In the genomic region with DNA sequence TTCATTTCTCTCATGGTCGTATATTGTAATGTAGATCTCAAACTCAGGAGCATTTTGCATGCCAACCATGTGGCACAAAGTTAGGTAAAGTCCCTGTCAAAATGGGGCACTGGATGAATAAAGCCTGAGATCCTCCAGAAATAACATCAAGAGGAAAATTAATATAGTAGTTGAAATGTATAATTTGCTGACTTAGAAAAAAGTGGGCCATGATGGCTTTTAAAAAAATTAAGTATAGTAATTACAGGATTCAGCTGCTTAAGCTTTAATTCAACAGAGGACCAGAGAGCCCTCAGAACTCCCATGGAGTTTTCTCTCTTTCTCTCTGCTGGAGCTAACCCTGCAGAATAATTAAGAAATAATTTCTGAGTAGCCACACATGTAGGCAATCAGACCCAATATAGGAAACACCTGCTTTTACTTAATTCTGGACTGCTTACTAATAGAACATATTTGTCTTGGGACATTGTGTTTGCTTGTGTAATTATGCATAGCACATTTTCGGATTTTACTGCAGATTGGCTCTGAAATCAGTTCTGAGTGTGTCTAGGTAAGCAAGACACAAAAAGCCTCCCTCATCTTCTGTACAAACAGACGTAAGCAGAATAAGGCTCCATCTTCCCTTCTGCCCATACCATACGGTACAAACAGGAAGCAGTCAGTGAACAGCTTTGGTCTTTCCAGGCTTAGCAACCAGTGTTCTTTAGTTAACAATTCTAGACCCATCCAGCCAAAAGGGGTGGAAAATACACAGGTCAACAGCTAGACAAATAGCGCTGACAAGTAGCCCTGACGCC, we compare ENCODE assay signal across 24 cellular contexts. TPM values are rescaled to one million over a fixed set of nuclear protein-coding genes. Genes with fewer than 3 reads are reported as not detected.
DNase-seq lines count a peak whose midpoint lies in the region; ATAC-seq lines count a peak whose summit lies in the region.
"Had no signal": no experiment of that assay in that cellular context is flagged by ENCODE, and none has a peak within 500 bp of the region (broad histone marks: within the 10 kb centered on the region; RNA-seq: fewer than 3 reads in every experiment).

No MANE protein-coding gene starts in this region.

- H3K9me3 ChIP-seq in right cardiac atrium (ENCODE audit: control insufficient read depth, low read length), result no peaks in the 10 kb centered on the region
- H3K9me3 ChIP-seq: adrenal gland, colonic mucosa, suprapubic skin, uterus had no signal

- H3K4me3 ChIP-seq in right cardiac atrium (ENCODE audit: low read length), result no peak overlapping the region
- H3K4me3 ChIP-seq: adrenal gland, colonic mucosa, suprapubic skin, uterus had no signal

- intact Hi-C loops in right cardiac atrium (cut with DNase I), result no loop called here

- no peak overlapping the region for H3K27ac ChIP-seq in right cardiac atrium (ENCODE audit: low read length)
- H3K27ac ChIP-seq: adrenal gland, colonic mucosa, suprapubic skin, uterus had no signal

- WGBS in right cardiac atrium, result 73% methylated on average over 6 of the region's 6 CpGs

- no peaks in the 10 kb centered on the region for H3K27me3 ChIP-seq in right cardiac atrium (ENCODE audit: control insufficient read depth, insufficient read depth)
- H3K27me3 ChIP-seq: adrenal gland, colonic mucosa, suprapubic skin, uterus had no signal

- no peak for ATAC-seq in right cardiac atrium
- ATAC-seq: activated CD8-positive, alpha-beta T cell treated with anti-CD3 and anti-CD28 coated beads for 36 hours; stimulated activated effector memory CD8-positive, alpha-beta T cell treated with anti-CD3 and anti-CD28 coated beads, Interleukin-12 subunit alpha, Interleukin-12 subunit beta, amount 100 ng/mL, for 72 hours had no signal

- DNase-seq in DMS153 treated with DMSO at 0.1 percent for 48 hours (lab: John Stamatoyannopoulos, UW; ENCODE audit: unreplicated experiment) (peak; percentile 12), NCI-H146 treated with DMSO at 0.1 percent for 48 hours (lab: John Stamatoyannopoulos, UW; ENCODE audit: unreplicated experiment) (peak; percentile 39), NCI-H510A treated with DMSO at 0.1 percent for 48 hours (lab: John Stamatoyannopoulos, UW) (peak; percentile 86), dermis blood vessel endothelial cell (peak; percentile 45), glomerular visceral epithelial cell (ENCODE audit: extremely low spot score) (no peak), right cardiac atrium (no peak), iPS-NIHi7 (ENCODE audit: extremely low spot score) (no peak)
- DNase-seq in activated CD4-positive, alpha-beta T cell treated with anti-CD3 and anti-CD28 coated beads, Interleukin-2, amount 50 U/mL, for 1 hour, result no peak
- DNase-seq: activated B cell treated with CpG ODN at 0.5 μM for 24 hours; activated CD8-positive, alpha-beta T cell treated with anti-CD3 and anti-CD28 coated beads for 36 hours; activated gamma-delta T cell treated with Interleukin-2 at 50 U/mL for 16 hours; adrenal gland; CD4-positive, alpha-beta T cell; colonic mucosa; DND-41; endodermal cell; glutamatergic neuron; mammary epithelial cell; NCI-H1105; NCI-H446; RPMI8226; uterus had no signal

- H3K4me1 ChIP-seq in right cardiac atrium (ENCODE audit: control insufficient read depth, insufficient read depth, low read length), result no peaks in the 10 kb centered on the region
- H3K4me1 ChIP-seq: adrenal gland, colonic mucosa, suprapubic skin, uterus had no signal

RNA-seq across cellular contexts. Expression of gene PCSK1, which starts 26.5 kb away (rescaled TPM):
- total RNA-seq in dermis blood vessel endothelial cell, result 0.51 TPM in 2 replicates
- total RNA-seq in right cardiac atrium, result 1 to 10 TPM in 2 of 4 donors, under 1 TPM in 2; 0.34 to 1.6 (median 1.0) TPM
- 0.14 TPM for polyA plus RNA-seq in right cardiac atrium
- total RNA-seq: activated B cell treated with CpG ODN at 0.5 μM for 24 hours; activated CD8-positive, alpha-beta T cell treated with anti-CD3 and anti-CD28 coated beads for 36 hours; CD4-positive, alpha-beta T cell; endodermal cell; mammary epithelial cell had no signal
- polyA plus RNA-seq: mammary epithelial cell had no signal

Comparison
In these comparisons a context has a peak if more than half of its experiments do, and no peak if none do; other contexts are left out.
1. DNase-seq: peak in DMS153 treated with DMSO at 0.1 percent for 48 hours (single experiment), NCI-H146 treated with DMSO at 0.1 percent for 48 hours (single experiment), NCI-H510A treated with DMSO at 0.1 percent for 48 hours (single experiment) and dermis blood vessel endothelial cell (single experiment); none in activated CD4-positive, alpha-beta T cell treated with anti-CD3 and anti-CD28 coated beads, Interleukin-2, amount 50 U/mL, for 1 hour (single experiment), glomerular visceral epithelial cell (single experiment), right cardiac atrium (0 of 3) and iPS-NIHi7 (single experiment).